In the genomic region with DNA sequence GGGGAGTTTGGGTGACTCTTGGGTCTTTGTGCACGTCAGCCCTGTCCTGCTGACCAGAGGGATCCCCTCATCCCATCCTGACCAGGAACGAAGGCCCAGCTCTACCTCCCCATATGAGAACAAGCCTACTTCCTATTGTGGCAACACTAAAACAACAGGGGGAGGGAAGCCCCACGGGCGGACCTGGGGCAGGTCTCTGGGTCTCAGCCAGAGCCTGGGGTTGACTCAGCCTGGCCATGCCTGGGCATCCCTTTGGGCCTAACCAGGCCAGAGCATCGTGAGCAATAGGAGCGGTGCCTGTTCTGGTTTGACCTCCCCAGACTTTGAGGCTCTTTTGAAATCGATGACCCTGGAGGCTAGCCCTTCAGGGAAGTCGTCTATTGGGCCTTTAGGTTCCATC, we compare ENCODE assay signal across 11 cellular contexts. TPM values are rescaled to one million over a fixed set of nuclear protein-coding genes. Genes with fewer than 3 reads are reported as not detected.
A peak's percentile ranks its signal among the peaks of the same experiment; 100 is the strongest.
DNase-seq lines count a peak whose midpoint lies in the region; ATAC-seq and TF ChIP-seq lines count a peak whose summit lies in the region.
"Had no signal": no experiment of that assay in that cellular context is flagged by ENCODE, and none has a peak within 500 bp of the region (broad histone marks: within the 10 kb centered on the region; RNA-seq: fewer than 3 reads in every experiment).

No MANE protein-coding gene starts in this region.

- H3K36me3 ChIP-seq in heart right ventricle (peaks cover 0 to 42% (median 0%) of the 10 kb centered on the region in 9 donors), upper lobe of right lung (peaks cover 30% of the 10 kb centered on the region)

- POLR2A ChIA-PET in activated CD4-positive, alpha-beta memory T cell treated with anti-CD3 and anti-CD28 coated beads, Interleukin-2, amount 10 ng/mL, durations not matched to agents 7 days and 5 days (lab: Charles Lee) = interaction anchor here (0.9 to 6.5 kb wide), 6 partner anchors 9 to 319 kb away, joined by 4 to 38 read pairs (median 6); a partner anchor contains a TSS

- H3K4me3 Mint-ChIP-seq in activated CD4-positive, alpha-beta memory T cell treated with anti-CD3 and anti-CD28 coated beads, Interleukin-2, amount 10 ng/mL, durations not matched to agents 7 days and 5 days = peak overlapping the region; percentile 92

- CTCF ChIA-PET in activated CD4-positive, alpha-beta memory T cell treated with anti-CD3 and anti-CD28 coated beads, Interleukin-2, amount 10 ng/mL, durations not matched to agents 7 days and 5 days (lab: Charles Lee) = interaction anchor here (1.6 to 4.0 kb wide), 2 partner anchors 8 to 46 kb away, joined by 7 to 29 read pairs; no protein-coding TSS in a partner anchor

- no peak for TF ChIP-seq CTCF in heart right ventricle (IDR thresholded peaks at IDR 0.05)
- TF ChIP-seq CTCF in upper lobe of right lung (IDR thresholded peaks at IDR 0.05) = no peak

- no peaks in the 10 kb centered on the region for H3K27me3 Mint-ChIP-seq in activated CD4-positive, alpha-beta memory T cell treated with anti-CD3 and anti-CD28 coated beads, Interleukin-2, amount 10 ng/mL, durations not matched to agents 7 days and 5 days

- no peaks in the 10 kb centered on the region for H3K27me3 ChIP-seq in heart right ventricle
- H3K27me3 ChIP-seq in layer of hippocampus (ENCODE audit: control insufficient read depth, insufficient read depth, low read length) = no peaks in the 10 kb centered on the region
- H3K27me3 ChIP-seq in upper lobe of right lung = no peaks in the 10 kb centered on the region

- intact Hi-C loops in heart right ventricle (cut with DNase I) (no loop called here), left ventricle myocardium superior (cut with micrococcal nuclease) (no loop called here), upper lobe of right lung (cut with DNase I) (no loop called here)

- H3K9me3 ChIP-seq in heart right ventricle = no peaks in the 10 kb centered on the region
- H3K9me3 ChIP-seq in upper lobe of right lung = no peaks in the 10 kb centered on the region

- H3K4me1 ChIP-seq in heart right ventricle (peaks cover 0 to 56% (median 13%) of the 10 kb centered on the region in 9 donors), upper lobe of right lung (peaks cover 16% of the 10 kb centered on the region)

- peak overlapping the region; percentile 89 for H3K27ac Mint-ChIP-seq in activated CD4-positive, alpha-beta memory T cell treated with anti-CD3 and anti-CD28 coated beads, Interleukin-2, amount 10 ng/mL, durations not matched to agents 7 days and 5 days

- DNase-seq in heart right ventricle = no peak
- no peak for DNase-seq in left ventricle myocardium superior
- no peak for DNase-seq in activated CD4-positive, alpha-beta memory T cell treated with anti-CD3 and anti-CD28 coated beads, Interleukin-2, amount 10 ng/mL, durations not matched to agents 7 days and 5 days
- DNase-seq in upper lobe of right lung = no peak
- no peak for DNase-seq in NCI-H1436 treated with DMSO at 0.1 percent for 48 hours (lab: John Stamatoyannopoulos, UW)
- DNase-seq in DMS114 treated with DMSO at 0.1 percent for 48 hours (lab: John Stamatoyannopoulos, UW; ENCODE audit: unreplicated experiment) = no peak
- DNase-seq in caudate nucleus (lab: John Stamatoyannopoulos, UW) = no peak
- DNase-seq: AML-193, NCI-H524 treated with DMSO at 0.1 percent for 48 hours had no signal

- H3K4me1 Mint-ChIP-seq in activated CD4-positive, alpha-beta memory T cell treated with anti-CD3 and anti-CD28 coated beads, Interleukin-2, amount 10 ng/mL, durations not matched to agents 7 days and 5 days = peaks cover 78% of the 10 kb centered on the region

- H3K9me3 Mint-ChIP-seq in activated CD4-positive, alpha-beta memory T cell treated with anti-CD3 and anti-CD28 coated beads, Interleukin-2, amount 10 ng/mL, durations not matched to agents 7 days and 5 days = no peaks in the 10 kb centered on the region

- H3K27ac ChIP-seq in heart right ventricle (peak overlapping the region in 1 of 10 donors; percentile 96), layer of hippocampus (ENCODE audit: low read depth, low read length) (peak overlapping the region; percentile 33), upper lobe of right lung (peak overlapping the region; percentile 70), caudate nucleus (ENCODE audit: low read depth, low read length) (no peak overlapping the region)
- H3K27ac ChIP-seq: KMS-11 had no signal

- peak overlapping the region in 6 of 10 donors; percentile 14 to 78 (median 38) for H3K4me3 ChIP-seq in heart right ventricle
- peak overlapping the region; percentile 57 for H3K4me3 ChIP-seq in upper lobe of right lung

- WGBS in heart right ventricle, 2 donors = 78 to 91% methylated on average over 8 of the region's 8 CpGs

- peaks cover 50% of the 10 kb centered on the region for H3K36me3 Mint-ChIP-seq in activated CD4-positive, alpha-beta memory T cell treated with anti-CD3 and anti-CD28 coated beads, Interleukin-2, amount 10 ng/mL, durations not matched to agents 7 days and 5 days (ENCODE audit: low read depth)

- no peak for ATAC-seq in heart right ventricle
- ATAC-seq in left ventricle myocardium superior = no peak
- no peak for ATAC-seq in upper lobe of right lung

RNA-seq across cellular contexts. Expression of a gene that starts 16.8 kb away (rescaled TPM):
- total RNA-seq in heart right ventricle (10 to 100 TPM in 1 of 10 donors, 1 to 10 TPM in 9; 1.4 to 12.2 (median 2.7) TPM), left ventricle myocardium superior (4.6 TPM), upper lobe of right lung (124 TPM)
- 1 to 10 TPM; 2.8 to 4.3 TPM for polyA plus RNA-seq in heart right ventricle
- 100 to 1,000 TPM; 170 to 175 TPM for total RNA-seq in activated CD4-positive, alpha-beta memory T cell treated with anti-CD3 and anti-CD28 coated beads, Interleukin-2, amount 10 ng/mL, durations not matched to agents 7 days and 5 days
